ENCODE assay signal across 19 cellular contexts in genomic region chr3:115548611-115549010, GRCh38.
"Had no signal": no experiment of that assay in that cellular context is flagged by ENCODE, and none has a peak within 500 bp of the region (broad histone marks: within the 10 kb centered on the region; RNA-seq: fewer than 3 reads in every experiment).

No MANE protein-coding gene starts in this region.

- DNase-seq: caudate nucleus; colonic mucosa; dermis blood vessel endothelial cell; endodermal cell; erythroblast; immature natural killer cell; kidney; left cardiac atrium; left ventricle myocardium inferior; mesendoderm; naive thymus-derived CD8-positive, alpha-beta T cell; stimulated activated CD4-positive, alpha-beta T cell treated with anti-CD3 and anti-CD28 coated beads, Interleukin-12 subunit alpha, Interleukin-12 subunit beta, amount 100 ng/mL, for 4 hours; stimulated activated naive CD4-positive, alpha-beta T cell treated with Interleukin-2 at 50 U/mL for 16 hours; transverse colon had no signal

- H3K27ac ChIP-seq: colonic mucosa, left ventricle myocardium inferior, neutrophil, skin epidermis, suprapubic skin, transverse colon had no signal

- H3K4me1 ChIP-seq: colonic mucosa, left ventricle myocardium inferior, suprapubic skin, transverse colon had no signal

- H3K4me3 ChIP-seq: colonic mucosa, left ventricle myocardium inferior, lung, skin epidermis, suprapubic skin, transverse colon had no signal

- H3K9me3 ChIP-seq: colonic mucosa, left ventricle myocardium inferior, neutrophil, suprapubic skin, transverse colon had no signal

- H3K36me3 ChIP-seq: colonic mucosa, left ventricle myocardium inferior, neutrophil, suprapubic skin, transverse colon had no signal

- H3K27me3 ChIP-seq: colonic mucosa, neutrophil, suprapubic skin, transverse colon had no signal

- ATAC-seq: left cardiac atrium; naive thymus-derived CD8-positive, alpha-beta T cell; sciatic nerve had no signal
